In genomic region chrX:39065051-39065871, GRCh38 we compare ENCODE assay signal across 13 cellular contexts.
DNase-seq lines count a peak whose midpoint lies in the region; ATAC-seq and TF ChIP-seq lines count a peak whose summit lies in the region.
"Had no signal": no experiment of that assay in that cellular context is flagged by ENCODE, and none has a peak within 500 bp of the region (broad histone marks: within the 10 kb centered on the region; RNA-seq: fewer than 3 reads in every experiment).

No MANE protein-coding gene starts in this region.

- H3K9me3 ChIP-seq in psoas muscle: peaks cover 12% of the 10 kb centered on the region
- H3K9me3 ChIP-seq: ascending aorta, right lobe of liver had no signal

- H3K4me1 ChIP-seq in GM23338 (ENCODE audit: insufficient read depth) (peaks cover 7% of the 10 kb centered on the region; the same call in 1 of the 2 replicates), psoas muscle (no peaks in the 10 kb centered on the region)
- H3K4me1 ChIP-seq: ascending aorta, right lobe of liver had no signal

- no peaks in the 10 kb centered on the region for H4K20me1 ChIP-seq in GM23338 (replicated peaks; ENCODE audit: insufficient read depth)

- peaks cover 8% of the 10 kb centered on the region for H3K27me3 Mint-ChIP-seq in GM23338 (ENCODE audit: insufficient read depth, low read depth, poor library complexity)

- no peaks in the 10 kb centered on the region for H3K36me3 ChIP-seq in GM23338 (ENCODE audit: insufficient read depth)
- no peaks in the 10 kb centered on the region for H3K36me3 ChIP-seq in psoas muscle (ENCODE audit: insufficient read depth in 1 of 2, low read depth in 1 of 2)
- H3K36me3 ChIP-seq: ascending aorta, right lobe of liver had no signal

- no peaks in the 10 kb centered on the region for H3F3A ChIP-seq in GM23338 (replicated peaks; ENCODE audit: low read depth)

- DNase-seq in GM23338 (ENCODE audit: low spot score) (peak; percentile 43), NCI-H2196 (lab: John Stamatoyannopoulos, UW; ENCODE audit: unreplicated experiment) (peak; percentile 71), cerebellar cortex (ENCODE audit: low spot score) (peak; percentile 84), psoas muscle (no peak), NOMO-1 treated with DMSO at 0.1 percent for 48 hours (lab: John Stamatoyannopoulos, UW; ENCODE audit: unreplicated experiment) (no peak), DMS53 treated with DMSO at 0.1 percent for 48 hours (lab: John Stamatoyannopoulos, UW; ENCODE audit: unreplicated experiment) (no peak)
- DNase-seq: left ventricle myocardium superior, MV-4-11, right lobe of liver had no signal

- H3K4me3 Mint-ChIP-seq in GM23338: peak overlapping the region; percentile 32; the same call in 2 of the 3 replicates
- H3K4me3 Mint-ChIP-seq: T-helper 1 cell treated with Interleukin-12 subunit alpha and Interleukin-12 subunit beta and Interleukin-4 antibody, amounts not matched to agents 30 μg/mL and 1 μg/mL, for 36 hours had no signal

- TF ChIP-seq CTCF in GM23338 (conservative IDR thresholded peaks at IDR 0.05; ENCODE audit: low read depth in 2 of 2) (no peak), psoas muscle (IDR thresholded peaks at IDR 0.05) (no peak)

- H3K4me1 Mint-ChIP-seq in GM23338: peaks cover 10% of the 10 kb centered on the region; the same call in 1 of the 3 replicates

- peaks cover 21% of the 10 kb centered on the region for H3K36me3 Mint-ChIP-seq in GM23338 (ENCODE audit: low read depth)

- peak overlapping the region; percentile 55 for H3K4me2 ChIP-seq in GM23338

- peaks cover 29% of the 10 kb centered on the region for H3K9me3 Mint-ChIP-seq in GM23338

- WGBS in psoas muscle, 3 donors: 21 to 33% (median 29%) methylated on average over 14 to 21 of the region's 21 CpGs

- no peak overlapping the region for H3K4me3 ChIP-seq in GM23338
- H3K4me3 ChIP-seq in psoas muscle: peak overlapping the region; percentile 20
- H3K4me3 ChIP-seq: ascending aorta, right lobe of liver had no signal

- ATAC-seq in GM23338 (peak; percentile 93), psoas muscle (peak; percentile 78 to 88 (median 82)), GM21528 (IDR thresholded peaks at IDR 0.05; ENCODE audit: low FRiP score, unreplicated experiment) (no peak), HG03108 (IDR thresholded peaks at IDR 0.05; ENCODE audit: unreplicated experiment) (no peak)
- ATAC-seq: left ventricle myocardium superior, right lobe of liver had no signal

- H2AFZ ChIP-seq in GM23338: peak overlapping the region; percentile 43

- peak overlapping the region; percentile 84 for H3K27ac Mint-ChIP-seq in GM23338
- H3K27ac Mint-ChIP-seq: T-helper 1 cell treated with Interleukin-12 subunit alpha and Interleukin-12 subunit beta and Interleukin-4 antibody, amounts not matched to agents 30 μg/mL and 1 μg/mL, for 36 hours had no signal

- H3K9me2 ChIP-seq in GM23338 (ENCODE audit: insufficient read depth): no peaks in the 10 kb centered on the region

- H3K27ac ChIP-seq in GM23338 (ENCODE audit: low read depth) (no peak overlapping the region), psoas muscle (peak overlapping the region; percentile 60)
- H3K27ac ChIP-seq: ascending aorta, right lobe of liver had no signal

- no peaks in the 10 kb centered on the region for H3K79me2 ChIP-seq in GM23338 (replicated peaks; ENCODE audit: insufficient read depth)

- H3K27me3 ChIP-seq in GM23338 (ENCODE audit: insufficient read depth) (no peaks in the 10 kb centered on the region), psoas muscle (ENCODE audit: insufficient read depth in 3 of 3, low read length in 2 of 3) (no peaks in the 10 kb centered on the region)
- H3K27me3 ChIP-seq: right lobe of liver had no signal

- intact Hi-C loops in psoas muscle (cut with DNase I): no loop called here

TF ChIP-seq in GM23338, 12 proteins besides CTCF, POLR2A, EP300 and RAD21:
- TF ChIP-seq ZNF331 (CRISPR knock-in tag; IDR thresholded peaks at IDR 0.05; ENCODE audit: low read depth): no peak
- no peak for TF ChIP-seq EZH2 (IDR thresholded peaks at IDR 0.05; ENCODE audit: low read depth, unreplicated experiment)
- TF ChIP-seq REST (IDR thresholded peaks at IDR 0.05; ENCODE audit: unreplicated experiment): no peak
- TF ChIP-seq STAT1 (IDR thresholded peaks at IDR 0.05; ENCODE audit: unreplicated experiment): no peak
- no peak for TF ChIP-seq NANOG (IDR thresholded peaks at IDR 0.05; ENCODE audit: borderline replicate concordance)
- TF ChIP-seq POLR2AphosphoS5 (IDR thresholded peaks at IDR 0.05; ENCODE audit: low read depth): no peak
- TF ChIP-seq ETS1 (IDR thresholded peaks at IDR 0.05): no peak
- TF ChIP-seq CREB1 (CRISPR knock-in tag; IDR thresholded peaks at IDR 0.05; ENCODE audit: low read depth): no peak

Comparison
In these comparisons a context has a peak if more than half of its experiments do, and no peak if none do; other contexts are left out.
1. ATAC-seq: peak in GM23338 (single experiment) and psoas muscle (4 of 4); none in GM21528 (single experiment) and HG03108 (single experiment).
2. DNase-seq: peak in GM23338 (single experiment), NCI-H2196 (single experiment) and cerebellar cortex (single experiment); none in psoas muscle (0 of 2), NOMO-1 treated with DMSO at 0.1 percent for 48 hours (single experiment) and DMS53 treated with DMSO at 0.1 percent for 48 hours (single experiment).